ENCODE assay signal across 8 cellular contexts in the genomic region with DNA sequence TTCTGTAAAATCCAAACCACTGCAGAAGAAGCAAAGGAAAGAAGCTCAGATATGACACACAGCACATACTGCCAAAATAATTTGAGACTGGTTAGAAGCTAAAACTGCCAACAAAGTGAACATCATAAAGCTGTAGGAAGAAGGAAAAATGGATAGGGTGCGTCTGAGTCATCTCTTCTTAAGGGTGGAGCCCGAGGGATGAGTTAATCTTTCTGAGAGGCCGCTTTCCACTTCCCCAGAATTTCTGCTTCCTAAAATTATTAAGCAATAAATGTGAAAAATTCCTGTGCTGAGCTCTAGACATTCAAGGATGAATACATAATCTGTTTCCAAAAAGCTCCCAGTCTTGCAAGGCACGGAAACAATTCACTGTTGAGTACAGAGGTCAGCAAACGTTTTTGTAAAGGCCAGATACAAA. TPM values are rescaled to one million over a fixed set of nuclear protein-coding genes. Genes with fewer than 3 reads are reported as not detected.
DNase-seq lines count a peak whose midpoint lies in the region; ATAC-seq lines count a peak whose summit lies in the region.

No MANE protein-coding gene starts in this region.

- intact Hi-C loops in left cardiac atrium (cut with DNase I), result no loop called here

- no peak overlapping the region for H3K4me3 ChIP-seq in subcutaneous abdominal adipose tissue (ENCODE audit: low read depth in 1 of 5, low read length in 5 of 5)

- H3K27ac Mint-ChIP-seq in T-helper 1 cell treated with Interleukin-12 subunit alpha and Interleukin-12 subunit beta and Interleukin-4 antibody, amounts not matched to agents 30 μg/mL and 1 μg/mL, for 36 hours, result peak overlapping the region; percentile 36
- peak overlapping the region; percentile 49 for H3K27ac Mint-ChIP-seq in activated T-helper 17 cell treated with anti-CD3 and anti-CD28 coated beads, Interleukin-2, amount 50 U/mL, for 72 hours

- H3K9me3 Mint-ChIP-seq in T-helper 1 cell treated with Interleukin-12 subunit alpha and Interleukin-12 subunit beta and Interleukin-4 antibody, amounts not matched to agents 30 μg/mL and 1 μg/mL, for 36 hours, result no peaks in the 10 kb centered on the region
- no peaks in the 10 kb centered on the region for H3K9me3 Mint-ChIP-seq in activated T-helper 17 cell treated with anti-CD3 and anti-CD28 coated beads, Interleukin-2, amount 50 U/mL, for 72 hours

- no peak overlapping the region for H3K4me3 Mint-ChIP-seq in T-helper 1 cell treated with Interleukin-12 subunit alpha and Interleukin-12 subunit beta and Interleukin-4 antibody, amounts not matched to agents 30 μg/mL and 1 μg/mL, for 36 hours
- no peak overlapping the region for H3K4me3 Mint-ChIP-seq in activated T-helper 17 cell treated with anti-CD3 and anti-CD28 coated beads, Interleukin-2, amount 50 U/mL, for 72 hours

- H3K36me3 Mint-ChIP-seq in T-helper 1 cell treated with Interleukin-12 subunit alpha and Interleukin-12 subunit beta and Interleukin-4 antibody, amounts not matched to agents 30 μg/mL and 1 μg/mL, for 36 hours (ENCODE audit: low read depth), result peaks cover 48% of the 10 kb centered on the region
- H3K36me3 Mint-ChIP-seq in activated T-helper 17 cell treated with anti-CD3 and anti-CD28 coated beads, Interleukin-2, amount 50 U/mL, for 72 hours (ENCODE audit: low read depth), result peaks cover 94% of the 10 kb centered on the region

- peak overlapping the region in 2 of 5 donors; percentile 13 to 43 for H3K9ac ChIP-seq in subcutaneous abdominal adipose tissue (ENCODE audit: low read length in 5 of 5)

- peaks cover 23 to 44% (median 31%) of the 10 kb centered on the region in 5 donors for H3K36me3 ChIP-seq in subcutaneous abdominal adipose tissue (ENCODE audit: control insufficient read depth in 5 of 5, insufficient read depth in 5 of 5, low read length in 5 of 5)

- no peaks in the 10 kb centered on the region for H3K9me3 ChIP-seq in subcutaneous abdominal adipose tissue (ENCODE audit: control insufficient read depth in 5 of 5, low read length in 5 of 5)

- peak overlapping the region; percentile 85 for H3K27ac ChIP-seq in subcutaneous abdominal adipose tissue (ENCODE audit: low read depth, low read length)

- H3K27me3 Mint-ChIP-seq in T-helper 1 cell treated with Interleukin-12 subunit alpha and Interleukin-12 subunit beta and Interleukin-4 antibody, amounts not matched to agents 30 μg/mL and 1 μg/mL, for 36 hours (ENCODE audit: low read depth), result no peaks in the 10 kb centered on the region
- no peaks in the 10 kb centered on the region for H3K27me3 Mint-ChIP-seq in activated T-helper 17 cell treated with anti-CD3 and anti-CD28 coated beads, Interleukin-2, amount 50 U/mL, for 72 hours

- ATAC-seq in activated T-helper 17 cell treated with anti-CD3 and anti-CD28 coated beads, Interleukin-2, amount 50 U/mL, for 72 hours (replicated peaks), result no peak
- ATAC-seq in left cardiac atrium (peak; percentile 64 to 85), GM21576 (IDR thresholded peaks at IDR 0.05; ENCODE audit: unreplicated experiment) (no peak)

- peaks cover 1 to 23% (median 13%) of the 10 kb centered on the region in 5 donors for H3K4me1 ChIP-seq in subcutaneous abdominal adipose tissue (ENCODE audit: control insufficient read depth in 5 of 5, insufficient read depth in 5 of 5, low read length in 5 of 5)

- peaks cover 18% of the 10 kb centered on the region for H3K4me1 Mint-ChIP-seq in T-helper 1 cell treated with Interleukin-12 subunit alpha and Interleukin-12 subunit beta and Interleukin-4 antibody, amounts not matched to agents 30 μg/mL and 1 μg/mL, for 36 hours (ENCODE audit: low read depth)
- H3K4me1 Mint-ChIP-seq in activated T-helper 17 cell treated with anti-CD3 and anti-CD28 coated beads, Interleukin-2, amount 50 U/mL, for 72 hours, result peaks cover 5% of the 10 kb centered on the region

- H3K27me3 ChIP-seq in subcutaneous abdominal adipose tissue (ENCODE audit: control insufficient read depth in 5 of 5, insufficient read depth in 4 of 5, low read length in 5 of 5), result no peaks in the 10 kb centered on the region

- no peak for DNase-seq in T-helper 1 cell
- no peak for DNase-seq in left cardiac atrium
- no peak for DNase-seq in OCI-M2 (lab: John Stamatoyannopoulos, UW; ENCODE audit: unreplicated experiment)
- DNase-seq in C1 segment of cervical spinal cord (lab: John Stamatoyannopoulos, UW), result no peak

RNA-seq across cellular contexts. Expression of a gene that starts 20.1 kb away (rescaled TPM):
- 100 to 1,000 TPM in 1 of 2 donors, 10 to 100 TPM in 1; 56.1 to 107 TPM for total RNA-seq in activated T-helper 17 cell treated with anti-CD3 and anti-CD28 coated beads, Interleukin-2, amount 50 U/mL, for 72 hours
- total RNA-seq in left cardiac atrium, result 10 to 100 TPM; 51.7 to 64.7 TPM

RNA-seq across cellular contexts. Expression of a gene that starts 36.4 kb away (rescaled TPM):
- total RNA-seq in activated T-helper 17 cell treated with anti-CD3 and anti-CD28 coated beads, Interleukin-2, amount 50 U/mL, for 72 hours, result 100 to 1,000 TPM; 405 to 687 TPM
- 100 to 1,000 TPM; 133 to 179 TPM for total RNA-seq in left cardiac atrium

Comparison
In these comparisons a context has a peak if more than half of its experiments do, and no peak if none do; other contexts are left out.
1. ATAC-seq: peak in left cardiac atrium (2 of 2); none in activated T-helper 17 cell treated with anti-CD3 and anti-CD28 coated beads, Interleukin-2, amount 50 U/mL, for 72 hours (single experiment) and GM21576 (single experiment).